In genomic region chr5:35466746-35467145, GRCh38 we compare ENCODE assay signal across 36 cellular contexts.
"Had no signal": no experiment of that assay in that cellular context is flagged by ENCODE, and none has a peak within 500 bp of the region (broad histone marks: within the 10 kb centered on the region; RNA-seq: fewer than 3 reads in every experiment).

No MANE protein-coding gene starts in this region.

- H3K27me3 ChIP-seq: MG63 had no signal

- DNase-seq: Karpas-422, Kasumi-1, KG1, MG63, MM.1S, MV-4-11, NCI-H1048, NCI-H1092, NCI-H1092 treated with DMSO at 0.1 percent for 48 hours, NCI-H1105, NCI-H1105 treated with DMSO at 0.1 percent for 48 hours, NCI-H1417, NCI-H1417 treated with DMSO at 0.1 percent for 48 hours, NCI-H1436, NCI-H1436 treated with DMSO at 0.1 percent for 48 hours, NCI-H146, NCI-H1694, NCI-H1694 treated with DMSO at 0.1 percent for 48 hours, NCI-H187, NCI-H187 treated with DMSO at 0.1 percent for 48 hours, NCI-H1930, NCI-H2029, NCI-H2029 treated with DMSO at 0.1 percent for 48 hours, NCI-H2081, NCI-H2081 treated with DMSO at 0.1 percent for 48 hours, NCI-H2107, NCI-H2171, NCI-H2171 treated with DMSO at 0.1 percent for 48 hours, NCI-H2227 treated with DMSO at 0.1 percent for 48 hours, NCI-H226, NCI-H345, NCI-H446, NCI-H446 treated with DMSO at 0.1 percent for 48 hours, NCI-H510A, NCI-H510A treated with DMSO at 0.1 percent for 48 hours had no signal

- H3K9me3 ChIP-seq: MG63 had no signal

- H3K36me3 ChIP-seq: MG63 had no signal

- H3K27ac ChIP-seq: KMS-11 had no signal

- H3K4me3 ChIP-seq: MG63 had no signal
